Comparison of ENCODE assay signal across 15 cellular contexts in the genomic region with DNA sequence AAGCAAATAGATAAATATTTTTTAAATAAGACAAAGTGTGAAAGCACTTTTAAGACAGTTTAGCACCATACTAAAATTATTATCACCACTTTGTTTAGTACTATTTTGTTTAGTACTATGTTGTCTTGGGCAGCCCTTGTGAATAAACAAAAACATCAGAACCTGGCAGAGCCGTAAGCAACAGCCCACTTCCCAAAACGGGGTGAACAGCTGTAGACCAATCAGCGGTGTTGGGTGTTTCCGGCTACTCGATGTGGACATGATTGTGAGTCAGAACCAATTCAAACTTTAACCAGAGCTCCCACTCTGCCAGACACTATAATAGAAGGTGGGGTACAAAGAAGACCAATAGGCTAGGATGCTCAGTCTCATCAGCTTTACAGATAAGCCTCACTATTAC. TPM values are rescaled to one million over a fixed set of nuclear protein-coding genes. Genes with fewer than 3 reads are reported as not detected.
DNase-seq lines count a peak whose midpoint lies in the region; ATAC-seq and TF ChIP-seq lines count a peak whose summit lies in the region.
"Had no signal": no experiment of that assay in that cellular context is flagged by ENCODE, and none has a peak within 500 bp of the region (broad histone marks: within the 10 kb centered on the region; RNA-seq: fewer than 3 reads in every experiment).

No MANE protein-coding gene starts in this region.

- DNase-seq in activated CD4-positive, alpha-beta T cell treated with anti-CD3 and anti-CD28 coated beads, Interleukin-2, amount 10 ng/mL, durations not matched to agents 24 days and 14 days: no peak
- no peak for DNase-seq in activated CD4-positive, alpha-beta T cell treated with anti-CD3 and anti-CD28 coated beads for 1 hour
- peak; percentile 57 for DNase-seq in MV-4-11 (lab: John Stamatoyannopoulos, UW)
- DNase-seq in activated naive CD8-positive, alpha-beta T cell treated with anti-CD3 and anti-CD28 coated beads, Interleukin-2, amount 10 ng/mL, durations not matched to agents 7 days and 5 days: no peak
- no peak for DNase-seq in NCI-H1048 (lab: John Stamatoyannopoulos, UW)
- no peak for DNase-seq in thyroid gland
- DNase-seq: activated CD4-positive, alpha-beta T cell treated with anti-CD3 and anti-CD28 coated beads, Interleukin-2, amount 50 U/mL, for 48 hours; head of caudate nucleus; MG63; NCI-H510A had no signal

- TF ChIP-seq CTCF in thyroid gland (IDR thresholded peaks at IDR 0.05): no peak

- POLR2A ChIA-PET in activated naive CD8-positive, alpha-beta T cell treated with anti-CD3 and anti-CD28 coated beads, Interleukin-2, amount 10 ng/mL, durations not matched to agents 7 days and 5 days (lab: Charles Lee): interaction anchor here (1.4 kb wide), 1 partner anchor 104 kb away, joined by 5 read pairs; a partner anchor contains a TSS

- H3K4me3 Mint-ChIP-seq in activated CD4-positive, alpha-beta T cell treated with anti-CD3 and anti-CD28 coated beads, Interleukin-2, amount 10 ng/mL, durations not matched to agents 24 days and 14 days: no peak overlapping the region
- H3K4me3 Mint-ChIP-seq in activated naive CD8-positive, alpha-beta T cell treated with anti-CD3 and anti-CD28 coated beads, Interleukin-2, amount 10 ng/mL, durations not matched to agents 7 days and 5 days: peak overlapping the region; percentile 70

- peak overlapping the region; percentile 88 for H3K27ac Mint-ChIP-seq in activated CD4-positive, alpha-beta T cell treated with anti-CD3 and anti-CD28 coated beads, Interleukin-2, amount 10 ng/mL, durations not matched to agents 24 days and 14 days
- H3K27ac Mint-ChIP-seq in activated naive CD8-positive, alpha-beta T cell treated with anti-CD3 and anti-CD28 coated beads, Interleukin-2, amount 10 ng/mL, durations not matched to agents 7 days and 5 days: peak overlapping the region; percentile 87
- H3K27ac Mint-ChIP-seq: progenitor cell of endocrine pancreas had no signal

- no peaks in the 10 kb centered on the region for H3K27me3 ChIP-seq in thyroid gland
- H3K27me3 ChIP-seq: MG63, SJSA1, suprapubic skin had no signal

- H3K27me3 Mint-ChIP-seq in activated CD4-positive, alpha-beta T cell treated with anti-CD3 and anti-CD28 coated beads, Interleukin-2, amount 10 ng/mL, durations not matched to agents 24 days and 14 days: no peaks in the 10 kb centered on the region
- no peaks in the 10 kb centered on the region for H3K27me3 Mint-ChIP-seq in activated naive CD8-positive, alpha-beta T cell treated with anti-CD3 and anti-CD28 coated beads, Interleukin-2, amount 10 ng/mL, durations not matched to agents 7 days and 5 days
- H3K27me3 Mint-ChIP-seq: progenitor cell of endocrine pancreas had no signal

- WGBS in thyroid gland, 2 donors: 85 to 87% methylated on average over 5 of the region's 5 CpGs

- H3K36me3 Mint-ChIP-seq in activated CD4-positive, alpha-beta T cell treated with anti-CD3 and anti-CD28 coated beads, Interleukin-2, amount 10 ng/mL, durations not matched to agents 24 days and 14 days (ENCODE audit: low read depth): peaks cover 6% of the 10 kb centered on the region
- peaks cover 3% of the 10 kb centered on the region for H3K36me3 Mint-ChIP-seq in activated naive CD8-positive, alpha-beta T cell treated with anti-CD3 and anti-CD28 coated beads, Interleukin-2, amount 10 ng/mL, durations not matched to agents 7 days and 5 days

- no peak for ATAC-seq in activated naive CD8-positive, alpha-beta T cell treated with anti-CD3 and anti-CD28 coated beads, Interleukin-2, amount 10 ng/mL, durations not matched to agents 7 days and 5 days (ENCODE audit: low read depth)
- ATAC-seq in GM18909 (IDR thresholded peaks at IDR 0.05; ENCODE audit: poor library complexity, unreplicated experiment): no peak

- peaks cover 7 to 27% of the 10 kb centered on the region in 2 donors for H3K4me1 ChIP-seq in thyroid gland

- H3K27ac ChIP-seq in skin epidermis (peak overlapping the region in 14 of 21 experiments; percentile 9 to 92 (median 72)), thyroid gland (no peak overlapping the region)
- H3K27ac ChIP-seq: SJSA1, suprapubic skin had no signal

- intact Hi-C loops in activated CD4-positive, alpha-beta T cell treated with anti-CD3 and anti-CD28 coated beads, Interleukin-2, amount 10 ng/mL, durations not matched to agents 24 days and 14 days (cut with micrococcal nuclease): loop anchor here (1.0 kb wide), 1 partner anchor 18 kb away; no protein-coding TSS in a partner anchor
- intact Hi-C loops in thyroid gland (cut with DNase I): no loop called here

- no peaks in the 10 kb centered on the region for H3K9me3 ChIP-seq in thyroid gland
- H3K9me3 ChIP-seq: MG63, SJSA1, suprapubic skin had no signal

- H3K36me3 ChIP-seq in thyroid gland: no peaks in the 10 kb centered on the region
- H3K36me3 ChIP-seq: SJSA1, suprapubic skin had no signal

- no peak overlapping the region for H3K4me3 ChIP-seq in skin epidermis
- H3K4me3 ChIP-seq in thyroid gland (replicated peaks in 1 of 3): no peak overlapping the region
- H3K4me3 ChIP-seq: MG63, SJSA1, suprapubic skin had no signal

- no peak for TF ChIP-seq POLR2A in thyroid gland (IDR thresholded peaks at IDR 0.05)

- peaks cover 6% of the 10 kb centered on the region for H3K9me3 Mint-ChIP-seq in activated CD4-positive, alpha-beta T cell treated with anti-CD3 and anti-CD28 coated beads, Interleukin-2, amount 10 ng/mL, durations not matched to agents 24 days and 14 days
- H3K9me3 Mint-ChIP-seq in activated naive CD8-positive, alpha-beta T cell treated with anti-CD3 and anti-CD28 coated beads, Interleukin-2, amount 10 ng/mL, durations not matched to agents 7 days and 5 days: peaks cover 2% of the 10 kb centered on the region

- peaks cover 38% of the 10 kb centered on the region for H3K4me1 Mint-ChIP-seq in activated CD4-positive, alpha-beta T cell treated with anti-CD3 and anti-CD28 coated beads, Interleukin-2, amount 10 ng/mL, durations not matched to agents 24 days and 14 days
- H3K4me1 Mint-ChIP-seq in activated naive CD8-positive, alpha-beta T cell treated with anti-CD3 and anti-CD28 coated beads, Interleukin-2, amount 10 ng/mL, durations not matched to agents 7 days and 5 days: peaks cover 33% of the 10 kb centered on the region

RNA-seq across cellular contexts. Expression of a gene that starts 2.5 kb away (rescaled TPM):
- 59.7 and 63.7 TPM in 2 replicates for total RNA-seq in activated CD4-positive, alpha-beta T cell treated with anti-CD3 and anti-CD28 coated beads, Interleukin-2, amount 10 ng/mL, durations not matched to agents 24 days and 14 days
- 10 to 100 TPM; 37.0 to 39.8 TPM for total RNA-seq in activated naive CD8-positive, alpha-beta T cell treated with anti-CD3 and anti-CD28 coated beads, Interleukin-2, amount 10 ng/mL, durations not matched to agents 7 days and 5 days
- 10 to 100 TPM; 42.0 to 80.9 (median 49.3) TPM for total RNA-seq in thyroid gland

RNA-seq across cellular contexts. Expression of a gene that starts 15.7 kb away (rescaled TPM):
- 2.9 and 3.4 TPM in 2 replicates for total RNA-seq in activated CD4-positive, alpha-beta T cell treated with anti-CD3 and anti-CD28 coated beads, Interleukin-2, amount 10 ng/mL, durations not matched to agents 24 days and 14 days
- 1 to 10 TPM; 8.8 to 9.2 TPM for total RNA-seq in activated naive CD8-positive, alpha-beta T cell treated with anti-CD3 and anti-CD28 coated beads, Interleukin-2, amount 10 ng/mL, durations not matched to agents 7 days and 5 days
- total RNA-seq in thyroid gland: 10 to 100 TPM; 14.1 to 40.2 (median 24.2) TPM

Comparison
In these comparisons a context has a peak if more than half of its experiments do, and no peak if none do; other contexts are left out.
1. H3K27ac ChIP-seq: peak in skin epidermis (14 of 21); none in thyroid gland (0 of 3).